Comparison of ENCODE assay signal across 28 cellular contexts in genomic region chr14:94987409-94987808, GRCh38.
DNase-seq lines count a peak whose midpoint lies in the region; ATAC-seq, FAIRE-seq and TF ChIP-seq lines count a peak whose summit lies in the region.
"Had no signal": no experiment of that assay in that cellular context is flagged by ENCODE, and none has a peak within 500 bp of the region (broad histone marks: within the 10 kb centered on the region; RNA-seq: fewer than 3 reads in every experiment).

No MANE protein-coding gene starts in this region.

- POLR2A ChIA-PET in HEK293 (lab: Yijun Ruan, JAX), result no interaction called here

- FAIRE-seq in pancreas (lab: Jason Lieb, UNC), result no peak
- FAIRE-seq: A549, D721Med had no signal

- 94 to 96% methylated on average over 2 of the region's 2 CpGs for WGBS in pancreas, 2 donors

- H3K4me3 ChIP-seq in HEK293 (ENCODE audit: low read depth, low read length) (no peak overlapping the region), pancreas (no peak overlapping the region)
- H3K4me3 ChIP-seq: A549; BLaER1; BLaER1 treated with 17β-estradiol and CSF1 and Interleukin-3, amounts not matched to agents 10 nM and 100 nM had no signal

- ATAC-seq in pancreas, result no peak
- ATAC-seq: A549; CD8-positive, alpha-beta T cell had no signal

- intact Hi-C loops in pancreas (cut with DNase I), result no loop called here

- H3K36me3 ChIP-seq in HEK293 (ENCODE audit: control insufficient read depth in 2 of 2, insufficient read depth in 1 of 2, low read length in 2 of 2) (no peaks in the 10 kb centered on the region), pancreas (no peaks in the 10 kb centered on the region)
- H3K36me3 ChIP-seq: BE2C; BLaER1; BLaER1 treated with 17β-estradiol and CSF1 and Interleukin-3, amounts not matched to agents 10 nM and 100 nM had no signal

- H3K27ac ChIP-seq in HEK293 (ENCODE audit: extremely low read depth, low read depth, low read length) (no peak overlapping the region), pancreas (no peak overlapping the region)
- H3K27ac ChIP-seq: 22Rv1; A549; BLaER1; BLaER1 treated with 17β-estradiol and CSF1 and Interleukin-3, amounts not matched to agents 10 nM and 100 nM; C4-2B had no signal

- no peak for TF ChIP-seq CTCF in HEK293 (tag by site-specific recombination; IDR thresholded peaks at IDR 0.05)
- TF ChIP-seq CTCF in pancreas (IDR thresholded peaks at IDR 0.05), result no peak

- no peaks in the 10 kb centered on the region for H3K27me3 ChIP-seq in pancreas
- H3K27me3 ChIP-seq: BE2C; BLaER1; BLaER1 treated with 17β-estradiol and CSF1 and Interleukin-3, amounts not matched to agents 10 nM and 100 nM had no signal

- H3K4me1 ChIP-seq in HEK293 (ENCODE audit: control insufficient read depth, insufficient read depth, low read length) (no peaks in the 10 kb centered on the region), pancreas (no peaks in the 10 kb centered on the region)
- H3K4me1 ChIP-seq: A549; BE2C; BLaER1; BLaER1 treated with 17β-estradiol and CSF1 and Interleukin-3, amounts not matched to agents 10 nM and 100 nM; Caco-2 had no signal

- CTCF ChIA-PET in HEK293 (lab: Yijun Ruan, JAX), result interaction anchor here (0.9 kb wide), 1 partner anchor 22 kb away, joined by 4 read pairs; no protein-coding TSS in a partner anchor

- DNase-seq in pancreas, result no peak
- DNase-seq: 8988T; ACHN; AML-193; BE2C; C1 segment of cervical spinal cord; Caco-2; Calu3; CD4-positive, alpha-beta memory T cell; CD4-positive, alpha-beta T cell; CD4-positive, CD25-positive, alpha-beta regulatory T cell; CD8-positive, alpha-beta memory T cell; CD8-positive, alpha-beta T cell; COR-L47; DMS 273 treated with DMSO at 0.1 percent for 48 hours; DMS153; DMS53; DMS79; DMS79 treated with DMSO at 0.1 percent for 48 hours; DND-41; EL had no signal

- H3K9me3 ChIP-seq in HEK293 (ENCODE audit: control insufficient read depth, insufficient read depth, low read depth, low read length), result no peaks in the 10 kb centered on the region
- H3K9me3 ChIP-seq in pancreas, result no peaks in the 10 kb centered on the region
- H3K9me3 ChIP-seq: BE2C, Caco-2 had no signal

TF ChIP-seq in HEK293, 187 proteins besides CTCF, POLR2A, EP300 and RAD21:
- TF ChIP-seq ZNF202 (tag by site-specific recombination; IDR thresholded peaks at IDR 0.05; ENCODE audit: borderline replicate concordance), result no peak
- TF ChIP-seq, protein P1, sequence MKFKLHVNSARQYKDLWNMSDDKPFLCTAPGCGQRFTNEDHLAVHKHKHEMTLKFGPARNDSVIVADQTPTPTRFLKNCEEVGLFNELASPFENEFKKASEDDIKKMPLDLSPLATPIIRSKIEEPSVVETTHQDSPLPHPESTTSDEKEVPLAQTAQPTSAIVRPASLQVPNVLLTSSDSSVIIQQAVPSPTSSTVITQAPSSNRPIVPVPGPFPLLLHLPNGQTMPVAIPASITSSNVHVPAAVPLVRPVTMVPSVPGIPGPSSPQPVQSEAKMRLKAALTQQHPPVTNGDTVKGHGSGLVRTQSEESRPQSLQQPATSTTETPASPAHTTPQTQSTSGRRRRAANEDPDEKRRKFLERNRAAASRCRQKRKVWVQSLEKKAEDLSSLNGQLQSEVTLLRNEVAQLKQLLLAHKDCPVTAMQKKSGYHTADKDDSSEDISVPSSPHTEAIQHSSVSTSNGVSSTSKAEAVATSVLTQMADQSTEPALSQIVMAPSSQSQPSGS (tag by site-specific recombination; IDR thresholded peaks at IDR 0.05; ENCODE audit: low read depth), result no peak
- no peak for TF ChIP-seq HOXA7 (CRISPR knock-in tag; IDR thresholded peaks at IDR 0.05; ENCODE audit: borderline replicate concordance)
- TF ChIP-seq ZNF26 (tag by site-specific recombination; IDR thresholded peaks at IDR 0.05), result peak; percentile 97
- TF ChIP-seq BCL11B (tag by site-specific recombination; IDR thresholded peaks at IDR 0.05; ENCODE audit: low read depth), result no peak
- peak; percentile 35 for TF ChIP-seq SETDB1 (IDR thresholded peaks at IDR 0.05; ENCODE audit: insufficient read length, low read length)
- no peak for TF ChIP-seq SALL2 (tag by site-specific recombination; IDR thresholded peaks at IDR 0.05; ENCODE audit: borderline replicate concordance)
- TF ChIP-seq, protein P2, sequence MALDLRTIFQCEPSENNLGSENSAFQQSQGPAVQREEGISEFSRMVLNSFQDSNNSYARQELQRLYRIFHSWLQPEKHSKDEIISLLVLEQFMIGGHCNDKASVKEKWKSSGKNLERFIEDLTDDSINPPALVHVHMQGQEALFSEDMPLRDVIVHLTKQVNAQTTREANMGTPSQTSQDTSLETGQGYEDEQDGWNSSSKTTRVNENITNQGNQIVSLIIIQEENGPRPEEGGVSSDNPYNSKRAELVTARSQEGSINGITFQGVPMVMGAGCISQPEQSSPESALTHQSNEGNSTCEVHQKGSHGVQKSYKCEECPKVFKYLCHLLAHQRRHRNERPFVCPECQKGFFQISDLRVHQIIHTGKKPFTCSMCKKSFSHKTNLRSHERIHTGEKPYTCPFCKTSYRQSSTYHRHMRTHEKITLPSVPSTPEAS (tag by site-specific recombination; IDR thresholded peaks at IDR 0.05), result no peak
- no peak for TF ChIP-seq ZNF571 (tag by site-specific recombination; IDR thresholded peaks at IDR 0.05)
- no peak for TF ChIP-seq ZNF530 (tag by site-specific recombination; IDR thresholded peaks at IDR 0.05; ENCODE audit: low read depth)
